Comparison of ENCODE assay signal across 24 cellular contexts in genomic region chrX:15952212-15952611, GRCh38.
DNase-seq lines count a peak whose midpoint lies in the region; ATAC-seq, FAIRE-seq and TF ChIP-seq lines count a peak whose summit lies in the region.
"Had no signal": no experiment of that assay in that cellular context is flagged by ENCODE, and none has a peak within 500 bp of the region (broad histone marks: within the 10 kb centered on the region; RNA-seq: fewer than 3 reads in every experiment).

No MANE protein-coding gene starts in this region.

- H4K20me1 ChIP-seq in astrocyte (ENCODE audit: insufficient read depth, low read length) = no peaks in the 10 kb centered on the region
- H4K20me1 ChIP-seq: BLaER1 had no signal

- H3K4me2 ChIP-seq in astrocyte (ENCODE audit: low read length) = no peak overlapping the region
- H3K4me2 ChIP-seq: BLaER1 had no signal

- TF ChIP-seq POLR2A in GM12892 (IDR thresholded peaks at IDR 0.05; ENCODE audit: low read depth, low read length) = no peak

- 89 to 98% (median 94%) methylated on average over 2 of the region's 2 CpGs for WGBS in small intestine, 3 donors
- WGBS in pancreas, 2 donors = 81 to 96% methylated on average over 2 of the region's 2 CpGs

- no peak overlapping the region for H3K9ac ChIP-seq in astrocyte (ENCODE audit: low read length)
- H3K9ac ChIP-seq: BLaER1 had no signal

- H3K27me3 Mint-ChIP-seq in astrocyte (ENCODE audit: low read depth, unreplicated experiment) = no peaks in the 10 kb centered on the region

- H3K27me3 ChIP-seq in astrocyte (ENCODE audit: insufficient read depth, low read length) (no peaks in the 10 kb centered on the region), small intestine (ENCODE audit: control insufficient read depth in 2 of 2, insufficient read depth in 2 of 2, low read length in 2 of 2) (no peaks in the 10 kb centered on the region), pancreas (no peaks in the 10 kb centered on the region)
- H3K27me3 ChIP-seq: BE2C had no signal

- H3K4me1 ChIP-seq in astrocyte (ENCODE audit: insufficient read depth, low read length) = peaks cover 8% of the 10 kb centered on the region
- no peaks in the 10 kb centered on the region for H3K4me1 ChIP-seq in small intestine (ENCODE audit: control insufficient read depth in 2 of 2, insufficient read depth in 1 of 2, low read depth in 1 of 2, low read length in 1 of 2)
- no peaks in the 10 kb centered on the region for H3K4me1 ChIP-seq in pancreas
- H3K4me1 ChIP-seq: BE2C, BLaER1 had no signal

- no peak overlapping the region for H3K27ac Mint-ChIP-seq in astrocyte (ENCODE audit: unreplicated experiment)
- H3K27ac Mint-ChIP-seq: CD4-positive, CD25-positive, alpha-beta regulatory T cell; CD8-positive, alpha-beta memory T cell had no signal

- FAIRE-seq in GM12892 (lab: Jason Lieb, UNC) = peak; percentile 38
- FAIRE-seq in astrocyte (lab: Jason Lieb, UNC) = peak; percentile 71
- no peak for FAIRE-seq in small intestine (lab: Jason Lieb, UNC)
- FAIRE-seq in pancreas (lab: Jason Lieb, UNC) = no peak
- FAIRE-seq: A204.1, GM19239 had no signal

- intact Hi-C loops in pancreas (cut with DNase I) = no loop called here

- H3K4me3 ChIP-seq in astrocyte (ENCODE audit: insufficient read depth, low read depth, low read length) = no peak overlapping the region
- no peak overlapping the region for H3K4me3 ChIP-seq in small intestine (ENCODE audit: low read depth in 1 of 2, low read length in 2 of 2)
- H3K4me3 ChIP-seq in pancreas = no peak overlapping the region
- H3K4me3 ChIP-seq: BLaER1 had no signal

- no peak for DNase-seq in GM12892 (ENCODE audit: insufficient read length)
- no peak for DNase-seq in astrocyte (ENCODE audit: low read depth)
- no peak for DNase-seq in activated CD4-positive, alpha-beta T cell treated with anti-CD3 and anti-CD28 coated beads, Interleukin-2, amount 50 U/mL, for 48 hours
- no peak for DNase-seq in small intestine
- DNase-seq in pancreas = no peak
- DNase-seq: 8988T; ACHN; BE2C; C1 segment of cervical spinal cord; CD4-positive, alpha-beta memory T cell; CD4-positive, CD25-positive, alpha-beta regulatory T cell; CD8-positive, alpha-beta memory T cell; COR-L47; DMS 273 treated with DMSO at 0.1 percent for 48 hours; DMS153; DMS53; DMS79; DND-41; EL; GDM1 had no signal

- H3K9me3 ChIP-seq in astrocyte (ENCODE audit: insufficient read depth, low read depth, low read length) = no peaks in the 10 kb centered on the region
- no peaks in the 10 kb centered on the region for H3K9me3 ChIP-seq in small intestine (ENCODE audit: control insufficient read depth, low read depth)
- H3K9me3 ChIP-seq in pancreas = no peaks in the 10 kb centered on the region
- H3K9me3 ChIP-seq: BE2C, BLaER1 had no signal

- no peaks in the 10 kb centered on the region for H3K79me2 ChIP-seq in astrocyte (ENCODE audit: insufficient read depth, low read length)

- no peaks in the 10 kb centered on the region for H3K9me3 Mint-ChIP-seq in astrocyte (ENCODE audit: unreplicated experiment)
- H3K9me3 Mint-ChIP-seq: CD4-positive, alpha-beta memory T cell; CD8-positive, alpha-beta memory T cell had no signal

- H3K27ac ChIP-seq in astrocyte (ENCODE audit: low read depth, low read length) (no peak overlapping the region), small intestine (ENCODE audit: low read depth in 1 of 2, low read length in 1 of 2) (no peak overlapping the region), pancreas (no peak overlapping the region)
- H3K27ac ChIP-seq: BLaER1 had no signal

- TF ChIP-seq CTCF in astrocyte (IDR thresholded peaks at IDR 0.05; ENCODE audit: insufficient read depth, low read depth, low read length) (no peak), pancreas (IDR thresholded peaks at IDR 0.05) (no peak)

- H3K4me3 Mint-ChIP-seq in astrocyte (ENCODE audit: unreplicated experiment) = no peak overlapping the region
- H3K4me3 Mint-ChIP-seq: CD14-positive monocyte; CD4-positive, alpha-beta memory T cell; CD8-positive, alpha-beta memory T cell had no signal

- no peaks in the 10 kb centered on the region for H3K36me3 ChIP-seq in astrocyte (ENCODE audit: insufficient read depth, low read length)
- H3K36me3 ChIP-seq in small intestine (ENCODE audit: control insufficient read depth in 2 of 2, insufficient read depth in 2 of 2, low read length in 2 of 2) = no peaks in the 10 kb centered on the region
- H3K36me3 ChIP-seq in pancreas = no peaks in the 10 kb centered on the region
- H3K36me3 ChIP-seq: BE2C, BLaER1 had no signal

- peaks cover 20% of the 10 kb centered on the region for H3K4me1 Mint-ChIP-seq in astrocyte (ENCODE audit: low read depth, unreplicated experiment)
- H3K4me1 Mint-ChIP-seq: CD4-positive, alpha-beta memory T cell; CD4-positive, CD25-positive, alpha-beta regulatory T cell; CD8-positive, alpha-beta memory T cell had no signal

- H3K36me3 Mint-ChIP-seq in astrocyte (ENCODE audit: low read depth, unreplicated experiment) = no peaks in the 10 kb centered on the region
- H3K36me3 Mint-ChIP-seq: CD4-positive, alpha-beta memory T cell; CD4-positive, CD25-positive, alpha-beta regulatory T cell; CD8-positive, alpha-beta memory T cell had no signal

- ATAC-seq in pancreas = no peak

- no peak overlapping the region for H2AFZ ChIP-seq in astrocyte (ENCODE audit: low read depth, low read length)
